Comparison of ENCODE assay signal across 1 cellular context in genomic region chr2:178477443-178478099, GRCh38.
TF ChIP-seq lines count a peak whose summit lies in the region.

No MANE protein-coding gene starts in this region.

TF ChIP-seq in H1, 55 proteins besides CTCF, POLR2A, EP300 and RAD21 (continued from another document):
- no peak for TF ChIP-seq USF2 (IDR thresholded peaks at IDR 0.05; ENCODE audit: low read length)
- TF ChIP-seq NANOG (IDR thresholded peaks at IDR 0.05; ENCODE audit: insufficient read depth, low read depth, low read length, poor library complexity, severe bottlenecking), result no peak
- TF ChIP-seq BRCA1 (IDR thresholded peaks at IDR 0.05; ENCODE audit: low read depth, low read length), result no peak
- no peak for TF ChIP-seq POU5F1 (IDR thresholded peaks at IDR 0.05; ENCODE audit: low read depth, low read length)
- TF ChIP-seq RXRA (IDR thresholded peaks at IDR 0.05; ENCODE audit: insufficient read depth, low read depth, low read length), result no peak
- no peak for TF ChIP-seq SRF (IDR thresholded peaks at IDR 0.05; ENCODE audit: low read depth, low read length)
- TF ChIP-seq POLR2AphosphoS5 (IDR thresholded peaks at IDR 0.05; ENCODE audit: low read depth, low read length), result no peak
- TF ChIP-seq HDAC6 (IDR thresholded peaks at IDR 0.05; ENCODE audit: low read depth, low read length), result no peak
- TF ChIP-seq SP2 (IDR thresholded peaks at IDR 0.05; ENCODE audit: low read length), result no peak
- no peak for TF ChIP-seq PHF8 (conservative IDR thresholded peaks at IDR 0.05; ENCODE audit: low read depth, low read length)
- TF ChIP-seq HDAC2 (IDR thresholded peaks at IDR 0.05; ENCODE audit: borderline replicate concordance in 1 of 2, low read depth in 2 of 2, low read length in 2 of 2), result no peak
- TF ChIP-seq TEAD4 (IDR thresholded peaks at IDR 0.05; ENCODE audit: low read depth, low read length), result no peak
- no peak for TF ChIP-seq SIRT6 (IDR thresholded peaks at IDR 0.05; ENCODE audit: low read length)
- TF ChIP-seq GTF2F1 (IDR thresholded peaks at IDR 0.05; ENCODE audit: borderline replicate concordance, low read depth, low read length), result no peak
- no peak for TF ChIP-seq CBX5 (IDR thresholded peaks at IDR 0.05; ENCODE audit: low read depth, low read length)
- TF ChIP-seq BACH1 (IDR thresholded peaks at IDR 0.05; ENCODE audit: low read length), result no peak
- TF ChIP-seq KDM4A (IDR thresholded peaks at IDR 0.05; ENCODE audit: low read depth, low read length, severe bottlenecking), result no peak
- TF ChIP-seq CEBPB (IDR thresholded peaks at IDR 0.05; ENCODE audit: low read depth, low read length), result no peak
